ENCODE assay signal across 8 cellular contexts in genomic region chr17:82031885-82032627, GRCh38. TPM values are rescaled to one million over a fixed set of nuclear protein-coding genes. Genes with fewer than 3 reads are reported as not detected.
DNase-seq lines count a peak whose midpoint lies in the region; ATAC-seq, FAIRE-seq and TF ChIP-seq lines count a peak whose summit lies in the region.

No MANE protein-coding gene starts in this region.

- ATAC-seq in right cardiac atrium: no peak

- H3K9me3 Mint-ChIP-seq in activated T-helper 1 cell treated with anti-CD3 and anti-CD28 coated beads, Interleukin-12 subunit alpha, Interleukin-12 subunit beta, Interleukin-2, Interleukin-4 antibody, amounts not matched to agents 30 ng/mL and 10 ng/mL and 1 ng/mL, durations not matched to agents 14 hours and 24 hours and 36 hours: no peaks in the 10 kb centered on the region

- H3K4me3 ChIP-seq in GM06990 (replicated peaks; ENCODE audit: low read depth, low read length) (peak overlapping the region; percentile 23), right cardiac atrium (ENCODE audit: low read length) (peak overlapping the region; percentile 23), stomach (peak overlapping the region; percentile 29 to 71 (median 48))

- no peak overlapping the region for H3K27ac ChIP-seq in right cardiac atrium (ENCODE audit: low read length)
- H3K27ac ChIP-seq in stomach: peak overlapping the region in 3 of 5 donors; percentile 3 to 81 (median 52)

- H3K9me3 ChIP-seq in right cardiac atrium (ENCODE audit: control insufficient read depth, low read length) (no peaks in the 10 kb centered on the region), stomach (no peaks in the 10 kb centered on the region)

- H3K4me3 Mint-ChIP-seq in activated T-helper 1 cell treated with anti-CD3 and anti-CD28 coated beads, Interleukin-12 subunit alpha, Interleukin-12 subunit beta, Interleukin-2, Interleukin-4 antibody, amounts not matched to agents 30 ng/mL and 10 ng/mL and 1 ng/mL, durations not matched to agents 14 hours and 24 hours and 36 hours: peak overlapping the region; percentile 66

- H3K36me3 ChIP-seq in GM06990 (ENCODE audit: control insufficient read depth, insufficient read depth, low read length) (no peaks in the 10 kb centered on the region; the same call in none of the 2 replicates), stomach (peaks cover 0 to 21% (median 16%) of the 10 kb centered on the region in 4 donors)

- WGBS in right cardiac atrium: 11% methylated on average over 59 of the region's 59 CpGs
- WGBS in stomach, 5 donors: 11 to 42% (median 11%) methylated on average over 4 to 57 of the region's 59 CpGs

- H3K27me3 ChIP-seq in GM06990 (replicated peaks; ENCODE audit: control insufficient read depth, insufficient read depth, low read length): no peaks in the 10 kb centered on the region
- H3K27me3 ChIP-seq in right cardiac atrium (ENCODE audit: control insufficient read depth, insufficient read depth): no peaks in the 10 kb centered on the region
- H3K27me3 ChIP-seq in stomach: peaks cover 0 to 14% (median 8%) of the 10 kb centered on the region in 3 donors

- TF ChIP-seq POLR2A in stomach (IDR thresholded peaks at IDR 0.05): no peak
- no peak for TF ChIP-seq POLR2A in H54 (IDR thresholded peaks at IDR 0.05; ENCODE audit: low read depth, low read length)

- H3K4me1 ChIP-seq in right cardiac atrium (ENCODE audit: control insufficient read depth, insufficient read depth, low read length) (peaks cover 4% of the 10 kb centered on the region), stomach (peaks cover 32 to 56% (median 45%) of the 10 kb centered on the region in 4 donors)

- no peak for TF ChIP-seq EP300 in stomach (IDR thresholded peaks at IDR 0.05)

- H3K4me1 Mint-ChIP-seq in activated T-helper 1 cell treated with anti-CD3 and anti-CD28 coated beads, Interleukin-12 subunit alpha, Interleukin-12 subunit beta, Interleukin-2, Interleukin-4 antibody, amounts not matched to agents 30 ng/mL and 10 ng/mL and 1 ng/mL, durations not matched to agents 14 hours and 24 hours and 36 hours (ENCODE audit: low read depth): peaks cover 10% of the 10 kb centered on the region

- H3K27me3 Mint-ChIP-seq in activated T-helper 1 cell treated with anti-CD3 and anti-CD28 coated beads, Interleukin-12 subunit alpha, Interleukin-12 subunit beta, Interleukin-2, Interleukin-4 antibody, amounts not matched to agents 30 ng/mL and 10 ng/mL and 1 ng/mL, durations not matched to agents 14 hours and 24 hours and 36 hours (ENCODE audit: insufficient read depth): no peaks in the 10 kb centered on the region

- H3K27ac Mint-ChIP-seq in activated T-helper 1 cell treated with anti-CD3 and anti-CD28 coated beads, Interleukin-12 subunit alpha, Interleukin-12 subunit beta, Interleukin-2, Interleukin-4 antibody, amounts not matched to agents 30 ng/mL and 10 ng/mL and 1 ng/mL, durations not matched to agents 14 hours and 24 hours and 36 hours: no peak overlapping the region

- FAIRE-seq in H54 (lab: Jason Lieb, UNC): no peak

- DNase-seq in GM06990 (ENCODE audit: extremely low read depth, insufficient read length): no peak
- DNase-seq in NCI-H1105 treated with DMSO at 0.1 percent for 48 hours (lab: John Stamatoyannopoulos, UW): peak; percentile 20
- DNase-seq in activated T-helper 1 cell treated with anti-CD3 and anti-CD28 coated beads, Interleukin-12 subunit alpha, Interleukin-12 subunit beta, Interleukin-2, Interleukin-4 antibody, amounts not matched to agents 30 ng/mL and 10 ng/mL and 1 ng/mL, durations not matched to agents 14 hours and 24 hours and 36 hours (ENCODE audit: low spot score): peak; percentile 38
- DNase-seq in right cardiac atrium: no peak
- DNase-seq in stomach: peak; percentile 74
- no peak for DNase-seq in H54 (ENCODE audit: insufficient read length, low spot score)
- no peak for DNase-seq in islet precursor cell
- DNase-seq in superior temporal gyrus (ENCODE audit: extremely low spot score): no peak

- intact Hi-C loops in activated T-helper 1 cell treated with anti-CD3 and anti-CD28 coated beads, Interleukin-12 subunit alpha, Interleukin-12 subunit beta, Interleukin-2, Interleukin-4 antibody, amounts not matched to agents 30 ng/mL and 10 ng/mL and 1 ng/mL, durations not matched to agents 14 hours and 24 hours and 36 hours (cut with micrococcal nuclease): loop anchor here (1.0 to 2.0 kb wide), 2 partner anchors 9 to 55 kb away; partner anchors contain the start of genes ASPSCR1 and LRRC45
- intact Hi-C loops in right cardiac atrium (cut with DNase I) (loop anchor here in 3 of 4 donors (2.0 kb wide), 2 partner anchors 121 to 123 kb away; no protein-coding TSS in a partner anchor), stomach (cut with DNase I; ENCODE audit: low total_unique reads) (no loop called here)

- peak; percentile 5 for TF ChIP-seq CTCF in GM06990 (IDR thresholded peaks at IDR 0.05; ENCODE audit: insufficient read depth, low read length, poor library complexity, severe bottlenecking)
- TF ChIP-seq CTCF in stomach (IDR thresholded peaks at IDR 0.05): no peak

- H3K36me3 Mint-ChIP-seq in activated T-helper 1 cell treated with anti-CD3 and anti-CD28 coated beads, Interleukin-12 subunit alpha, Interleukin-12 subunit beta, Interleukin-2, Interleukin-4 antibody, amounts not matched to agents 30 ng/mL and 10 ng/mL and 1 ng/mL, durations not matched to agents 14 hours and 24 hours and 36 hours (ENCODE audit: low read depth): peaks cover 13% of the 10 kb centered on the region

RNA-seq across cellular contexts. Expression of gene RAC3, which starts 0.6 kb away (rescaled TPM):
- total RNA-seq in activated T-helper 1 cell treated with anti-CD3 and anti-CD28 coated beads, Interleukin-12 subunit alpha, Interleukin-12 subunit beta, Interleukin-2, Interleukin-4 antibody, amounts not matched to agents 30 ng/mL and 10 ng/mL and 1 ng/mL, durations not matched to agents 14 hours and 24 hours and 36 hours: 7.6 and 9.4 TPM in 2 replicates
- total RNA-seq in right cardiac atrium: 1 to 10 TPM; 1.0 to 2.0 (median 1.5) TPM
- 2.4 TPM for polyA plus RNA-seq in right cardiac atrium
- total RNA-seq in stomach: 10 to 100 TPM in 1 of 5 donors, 1 to 10 TPM in 3, not detected in 1; 1.2 to 11.6 (median 2.5) TPM
- polyA plus RNA-seq in stomach: 10 to 100 TPM; 13.1 to 24.8 (median 16.2) TPM

RNA-seq across cellular contexts. Expression of gene DCXR, which starts 5.4 kb away (rescaled TPM):
- 123 and 125 TPM in 2 replicates for total RNA-seq in activated T-helper 1 cell treated with anti-CD3 and anti-CD28 coated beads, Interleukin-12 subunit alpha, Interleukin-12 subunit beta, Interleukin-2, Interleukin-4 antibody, amounts not matched to agents 30 ng/mL and 10 ng/mL and 1 ng/mL, durations not matched to agents 14 hours and 24 hours and 36 hours
- total RNA-seq in right cardiac atrium (100 to 1,000 TPM; 127 to 181 (median 168) TPM), stomach (100 to 1,000 TPM in 2 of 5 donors, 10 to 100 TPM in 3; 11.1 to 461 (median 100.0) TPM)
- polyA plus RNA-seq in right cardiac atrium (196 TPM), stomach (100 to 1,000 TPM; 352 to 403 (median 396) TPM)

RNA-seq across cellular contexts. Expression of gene LRRC45, which starts 9.0 kb away (rescaled TPM):
- total RNA-seq in activated T-helper 1 cell treated with anti-CD3 and anti-CD28 coated beads, Interleukin-12 subunit alpha, Interleukin-12 subunit beta, Interleukin-2, Interleukin-4 antibody, amounts not matched to agents 30 ng/mL and 10 ng/mL and 1 ng/mL, durations not matched to agents 14 hours and 24 hours and 36 hours: 37.6 and 37.8 TPM in 2 replicates
- total RNA-seq in right cardiac atrium (1 to 10 TPM; 3.2 to 6.7 (median 6.0) TPM), stomach (100 to 1,000 TPM in 1 of 5 donors, 10 to 100 TPM in 3, 1 to 10 TPM in 1; 8.3 to 171 (median 42.9) TPM)
- polyA plus RNA-seq in right cardiac atrium (4.9 TPM), stomach (10 to 100 TPM; 12.7 to 21.1 (median 20.9) TPM)

RNA-seq across cellular contexts. Expression of gene CENPX, which starts 9.4 kb away (rescaled TPM):
- total RNA-seq in activated T-helper 1 cell treated with anti-CD3 and anti-CD28 coated beads, Interleukin-12 subunit alpha, Interleukin-12 subunit beta, Interleukin-2, Interleukin-4 antibody, amounts not matched to agents 30 ng/mL and 10 ng/mL and 1 ng/mL, durations not matched to agents 14 hours and 24 hours and 36 hours: 109 and 120 TPM in 2 replicates
- total RNA-seq in right cardiac atrium (10 to 100 TPM; 20.1 to 28.6 (median 26.0) TPM), stomach (100 to 1,000 TPM in 2 of 5 donors, 10 to 100 TPM in 3; 22.0 to 213 (median 53.1) TPM)
- polyA plus RNA-seq in right cardiac atrium (31.2 TPM), stomach (100 to 1,000 TPM; 142 to 231 (median 215) TPM)

RNA-seq across cellular contexts. Expression of gene RFNG, which starts 19.6 kb away (rescaled TPM):
- total RNA-seq in activated T-helper 1 cell treated with anti-CD3 and anti-CD28 coated beads, Interleukin-12 subunit alpha, Interleukin-12 subunit beta, Interleukin-2, Interleukin-4 antibody, amounts not matched to agents 30 ng/mL and 10 ng/mL and 1 ng/mL, durations not matched to agents 14 hours and 24 hours and 36 hours: 24.1 and 26.8 TPM in 2 replicates
- total RNA-seq in right cardiac atrium (10 to 100 TPM; 19.0 to 25.1 (median 20.2) TPM), stomach (10 to 100 TPM; 12.5 to 66.5 (median 28.3) TPM)
- polyA plus RNA-seq in right cardiac atrium (25.4 TPM), stomach (10 to 100 TPM; 22.5 to 55.2 (median 26.0) TPM)

Comparison
In these comparisons a context has a peak if more than half of its experiments do, and no peak if none do; other contexts are left out.
1. DNase-seq: peak in NCI-H1105 treated with DMSO at 0.1 percent for 48 hours (single experiment), activated T-helper 1 cell treated with anti-CD3 and anti-CD28 coated beads, Interleukin-12 subunit alpha, Interleukin-12 subunit beta, Interleukin-2, Interleukin-4 antibody, amounts not matched to agents 30 ng/mL and 10 ng/mL and 1 ng/mL, durations not matched to agents 14 hours and 24 hours and 36 hours (single experiment) and stomach (single experiment); none in GM06990 (single experiment), right cardiac atrium (0 of 3), H54 (single experiment), islet precursor cell (single experiment) and superior temporal gyrus (single experiment).
2. Peak in every context shown above with its lines, with median percentiles within 50 percentile points of each other: H3K4me3 ChIP-seq.